8 cellular contexts compared by ENCODE assay signal in the genomic region with DNA sequence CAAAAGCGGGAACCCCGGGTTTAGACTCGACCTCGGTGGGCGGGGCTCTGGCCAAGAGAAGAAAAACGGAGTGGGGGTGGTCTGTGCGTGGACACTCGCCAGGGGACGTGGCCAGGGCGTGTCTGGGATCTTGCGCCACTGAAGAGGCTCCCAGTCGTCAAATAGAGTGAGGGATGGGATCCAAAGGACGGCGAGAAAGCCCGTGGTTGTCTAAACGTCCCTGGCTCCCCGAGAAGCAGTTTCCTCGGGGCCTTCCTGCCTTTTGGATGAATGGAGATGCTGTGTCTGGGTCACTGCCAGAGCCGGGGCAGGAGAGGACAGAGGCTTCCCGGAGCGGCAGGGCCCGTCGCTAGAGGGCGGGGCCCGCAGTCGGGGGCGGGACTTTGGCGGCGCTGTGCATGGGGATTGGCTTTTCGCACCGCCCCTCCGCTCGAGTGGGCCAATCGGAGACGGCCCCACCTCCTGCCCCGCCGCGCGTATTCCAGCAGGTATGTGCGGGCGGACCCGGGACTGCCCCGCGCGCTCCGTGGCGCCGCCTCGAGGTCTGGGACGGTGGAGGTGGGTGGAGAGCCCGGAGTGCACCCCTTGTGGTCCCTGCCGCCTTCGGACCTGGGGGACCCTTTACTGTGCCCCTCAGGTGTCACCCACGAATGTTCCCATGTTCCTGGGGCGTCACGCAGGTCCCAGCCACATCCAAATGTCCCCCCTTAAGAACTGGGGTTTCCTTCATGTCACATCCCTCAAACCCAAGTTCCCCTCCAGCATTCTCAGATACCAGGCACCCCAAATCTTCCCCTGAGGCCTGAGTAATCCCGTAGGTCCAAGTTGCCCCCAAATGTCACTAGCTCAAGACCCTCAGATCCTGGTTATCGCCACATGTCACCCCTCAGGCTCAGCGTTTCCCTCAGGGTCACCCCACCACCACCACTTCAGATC. TPM values are rescaled to one million over a fixed set of nuclear protein-coding genes. Genes with fewer than 3 reads are reported as not detected.
DNase-seq lines count a peak whose midpoint lies in the region; ATAC-seq and TF ChIP-seq lines count a peak whose summit lies in the region.

No MANE protein-coding gene starts in this region.

- H3K36me3 ChIP-seq in gastroesophageal sphincter, result peaks cover 0 to 52% of the 10 kb centered on the region in 2 donors
- H3K36me3 ChIP-seq in testis (ENCODE audit: low read depth, missing control alignments), result no peaks in the 10 kb centered on the region

- DNase-seq in DMS153 (lab: John Stamatoyannopoulos, UW), result peak; percentile 86
- DNase-seq in LHCN-M2 (ENCODE audit: low read depth), result peak; percentile 73
- peak; percentile 92 for DNase-seq in activated naive CD4-positive, alpha-beta T cell treated with Interleukin-2 at 50 U/mL for 16 hours
- peak; percentile 85 for DNase-seq in occipital lobe (lab: John Stamatoyannopoulos, UW)
- peak; percentile 95 for DNase-seq in testis

- TF ChIP-seq POLR2A in Raji (IDR thresholded peaks at IDR 0.05; ENCODE audit: insufficient read depth, low read depth, low read length), result peak; percentile 71
- peak; percentile 14 to 36 for TF ChIP-seq POLR2A in gastroesophageal sphincter (IDR thresholded peaks at IDR 0.05)
- TF ChIP-seq POLR2A in testis (IDR thresholded peaks at IDR 0.05), result no peak

- WGBS in gastroesophageal sphincter (ENCODE audit: low coverage in 1 of 2), 2 donors, result 7 to 9% methylated on average over 33 to 41 of the region's 59 CpGs
- 8 to 9% methylated on average over 26 to 56 of the region's 59 CpGs for WGBS in testis, 2 donors

- no peaks in the 10 kb centered on the region for H3K27me3 ChIP-seq in gastroesophageal sphincter
- H3K27me3 ChIP-seq in testis, result no peaks in the 10 kb centered on the region

- TF ChIP-seq CTCF in gastroesophageal sphincter (IDR thresholded peaks at IDR 0.05) (peak in 3 of 4 experiments; percentile 68 to 74 (median 70)), testis (IDR thresholded peaks at IDR 0.05) (peak in 1 of 3 experiments; percentile 3)

- H3K27ac ChIP-seq in gastroesophageal sphincter (peak overlapping the region; percentile 78 to 100 (median 100)), testis (peak overlapping the region in 1 of 2 donors; percentile 78)

- peaks cover 2 to 66% (median 54%) of the 10 kb centered on the region in 3 donors for H3K4me1 ChIP-seq in gastroesophageal sphincter
- H3K4me1 ChIP-seq in testis, result peaks cover 17% of the 10 kb centered on the region

- H3K4me3 ChIP-seq in gastroesophageal sphincter, result peak overlapping the region in 1 of 2 donors; percentile 33
- peak overlapping the region; percentile 36 to 47 for H3K4me3 ChIP-seq in testis

- H3K9me3 ChIP-seq in gastroesophageal sphincter (no peaks in the 10 kb centered on the region), testis (no peaks in the 10 kb centered on the region)

- intact Hi-C loops in testis (cut with DNase I; ENCODE audit: low total_unique reads), result no loop called here

- no peak for TF ChIP-seq EP300 in gastroesophageal sphincter (IDR thresholded peaks at IDR 0.05)

- ATAC-seq in GM21526 (IDR thresholded peaks at IDR 0.05; ENCODE audit: low FRiP score, unreplicated experiment) (peak; percentile 78), gastroesophageal sphincter (peak; percentile 92)

RNA-seq across cellular contexts. Expression of gene ZSWIM4, which starts 38.4 kb away (rescaled TPM):
- 1.8 and 2.7 TPM in 2 replicates for total RNA-seq in LHCN-M2 (2014; rRNA removed)
- polyA plus RNA-seq in LHCN-M2 (2012), result 1.7 TPM
- total RNA-seq in gastroesophageal sphincter, result 1 to 10 TPM; 3.9 to 9.2 (median 4.2) TPM
- 11.1 TPM for total RNA-seq in occipital lobe
- total RNA-seq in testis, result 10 to 100 TPM in 1 of 2 donors, 1 to 10 TPM in 1; 4.7 to 10.0 TPM
- 3.4 TPM for polyA plus RNA-seq in testis (ENCODE audit: insufficient read depth, low read depth, low replicate concordance)

RNA-seq across cellular contexts. Expression of gene NANOS3, which starts 43.3 kb away (rescaled TPM):
- total RNA-seq in LHCN-M2 (2014; rRNA removed) (not detected in 2 replicates), gastroesophageal sphincter (1 to 10 TPM in 2 of 4 donors, not detected in 2; 1.1 to 5.0 TPM), occipital lobe (5.6 TPM), testis (10 to 100 TPM; 14.5 to 18.6 TPM)
- 1.3 TPM for polyA plus RNA-seq in LHCN-M2 (2012)
- polyA plus RNA-seq in testis (ENCODE audit: insufficient read depth, low read depth, low replicate concordance), result 9.3 TPM

RNA-seq across cellular contexts. Expression of gene C19orf53, which starts 59.3 kb away (rescaled TPM):
- total RNA-seq in LHCN-M2 (2014; rRNA removed) (172 and 183 TPM in 2 replicates), gastroesophageal sphincter (100 to 1,000 TPM; 123 to 142 (median 128) TPM), occipital lobe (15.8 TPM), testis (100 to 1,000 TPM; 114 to 137 TPM)
- polyA plus RNA-seq in LHCN-M2 (2012), result 327 TPM
- 128 TPM for polyA plus RNA-seq in testis (ENCODE audit: insufficient read depth, low read depth, low replicate concordance)
